ENCODE assay signal across 9 cellular contexts in genomic region chr20:39050555-39050902, GRCh38.
DNase-seq lines count a peak whose midpoint lies in the region; ATAC-seq, FAIRE-seq and TF ChIP-seq lines count a peak whose summit lies in the region.
"Had no signal": no experiment of that assay in that cellular context is flagged by ENCODE, and none has a peak within 500 bp of the region (broad histone marks: within the 10 kb centered on the region; RNA-seq: fewer than 3 reads in every experiment).

No MANE protein-coding gene starts in this region.

- H2AFZ ChIP-seq in ACC112 (ENCODE audit: low read length, unreplicated experiment), result peak overlapping the region; percentile 39
- peak overlapping the region; percentile 99 for H2AFZ ChIP-seq in K562 (ENCODE audit: low read depth, low read length)

- TF ChIP-seq RAD21 in K562 (CRISPR knock-in tag; conservative IDR thresholded peaks at IDR 0.05 in 1 of 2, IDR thresholded peaks at IDR 0.05 in 1 of 2), result no peak

- WGBS in K562 (ENCODE audit: insufficient coverage, low coverage, missing lambda C conversion rate), result 35% methylated on average over 4 of the region's 4 CpGs

- no peaks in the 10 kb centered on the region for H3K9me3 ChIP-seq in K562 (replicated peaks; ENCODE audit: control insufficient read depth, insufficient read depth, low read depth, low read length)
- no peaks in the 10 kb centered on the region for H3K9me3 ChIP-seq in mucosa of rectum (ENCODE audit: control insufficient read depth in 2 of 2, low read length in 2 of 2)

- peaks cover 28% of the 10 kb centered on the region for H3K27me3 ChIP-seq in ACC112 (ENCODE audit: insufficient read depth, low read length)
- peaks cover 0 to 7% of the 10 kb centered on the region in 2 experiments; a peak in 4 of 5 replicates for H3K27me3 ChIP-seq in K562 (ENCODE audit: control insufficient read depth in 2 of 2, insufficient read depth in 2 of 2, low read length in 2 of 2)
- H3K27me3 ChIP-seq in mucosa of rectum (ENCODE audit: control insufficient read depth in 2 of 2, insufficient read depth in 2 of 2, low read length in 2 of 2), result peaks cover 0 to 5% of the 10 kb centered on the region in 2 donors

- H3K79me2 ChIP-seq in ACC112 (ENCODE audit: control insufficient read depth, insufficient read depth, low read length, unreplicated experiment) (no peaks in the 10 kb centered on the region), K562 (ENCODE audit: control insufficient read depth, insufficient read depth, low read length) (no peaks in the 10 kb centered on the region)

- no peak for DNase-seq in HFF-Myc (ENCODE audit: extremely low read depth, low read depth)
- no peak for DNase-seq in K562 (ENCODE audit: extremely low read depth in 1 of 4, low spot score in 3 of 4)
- no peak for DNase-seq in mucosa of gallbladder (ENCODE audit: low spot score)
- no peak for DNase-seq in NCI-H1436 treated with DMSO at 0.1 percent for 48 hours (lab: John Stamatoyannopoulos, UW)
- no peak for DNase-seq in iPS-NIHi11 (ENCODE audit: low spot score)
- no peak for DNase-seq in NCI-H2227 (lab: John Stamatoyannopoulos, UW; ENCODE audit: unreplicated experiment)
- DNase-seq: GF-D8 had no signal

- TF ChIP-seq POLR2A in K562 (conservative IDR thresholded peaks at IDR 0.05), result no peak

- peak overlapping the region; percentile 93 for H3K4me2 ChIP-seq in K562 (ENCODE audit: insufficient read depth, low read length)

- CTCF ChIA-PET in K562 (lab: Yijun Ruan, JAX; ENCODE audit: low intra/inter-chr PET ratio), result interaction anchor here (0.6 to 4.9 kb wide), 3 partner anchors 15 to 124 kb away, joined by 3 to 29 read pairs (median 25); partner anchors contain the start of gene FAM83D

- no TSS peak for BruUV-seq in K562 (replicated peaks; lab: Mats Ljungman, UMichigan)

- in situ Hi-C loops in K562 (cut with MboI), result no loop called here

- H3K9me1 ChIP-seq in K562 (ENCODE audit: control insufficient read depth, insufficient read depth, low read length), result no peaks in the 10 kb centered on the region

- no peak for FAIRE-seq in K562 (lab: Jason Lieb, UNC)

- intact Hi-C loops in K562 (cut with micrococcal nuclease), result loop anchor here (1.0 to 2.0 kb wide), 2 partner anchors 31 to 54 kb away; no protein-coding TSS in a partner anchor

- H4K20me1 ChIP-seq in K562 (replicated peaks; ENCODE audit: control insufficient read depth, insufficient read depth, low read length), result no peaks in the 10 kb centered on the region

- no peak for TF ChIP-seq EP300 in K562 (IDR thresholded peaks at IDR 0.05; ENCODE audit: low read length)

- POLR2A ChIA-PET in K562 (lab: Yijun Ruan, JAX), result interaction anchor here (1.0 to 2.5 kb wide), 2 partner anchors 24 to 124 kb away, joined by 4 to 12 read pairs; partner anchors contain the start of gene FAM83D

- TF ChIP-seq CTCF in HFF-Myc (IDR thresholded peaks at IDR 0.05; ENCODE audit: low read depth, low read length, missing control alignments), result no peak
- no peak for TF ChIP-seq CTCF in K562 (IDR thresholded peaks at IDR 0.05 in 2 of 3, conservative IDR thresholded peaks at IDR 0.05 in 1 of 3; ENCODE audit: insufficient read depth in 2 of 3, low read depth in 1 of 3, low read length in 3 of 3)

- H3K4me3 ChIP-seq in ACC112 (ENCODE audit: low read depth, low read length), result peak overlapping the region; percentile 76
- peak overlapping the region; percentile 57 for H3K4me3 ChIP-seq in HFF-Myc (replicated peaks; ENCODE audit: low read depth, low read length)
- H3K4me3 ChIP-seq in K562, result peak overlapping the region; percentile 55; the same call in 1 of the 2 replicates
- H3K4me3 ChIP-seq in mucosa of rectum (ENCODE audit: low read length in 2 of 2), result peak overlapping the region; percentile 67 to 94

- H3K27ac ChIP-seq in ACC112 (ENCODE audit: low read depth, low read length) (no peak overlapping the region), K562 (ENCODE audit: extremely low read depth, low read depth, low read length) (no peak overlapping the region), mucosa of rectum (ENCODE audit: low read depth in 2 of 2, low read length in 2 of 2) (no peak overlapping the region)

- ATAC-seq in K562, result no peak

- H3K4me1 ChIP-seq in ACC112 (ENCODE audit: control insufficient read depth, insufficient read depth, low read length, unreplicated experiment) (no peaks in the 10 kb centered on the region), K562 (replicated peaks in 1 of 2; ENCODE audit: control insufficient read depth in 2 of 2, insufficient read depth in 2 of 2, low read length in 2 of 2) (peaks cover 8 to 16% of the 10 kb centered on the region in 2 experiments), mucosa of rectum (ENCODE audit: control insufficient read depth in 2 of 2, insufficient read depth in 2 of 2, low read length in 2 of 2) (peaks cover 4 to 6% of the 10 kb centered on the region in 2 donors)

- H3K36me3 ChIP-seq in ACC112 (ENCODE audit: insufficient read depth, low read length), result no peaks in the 10 kb centered on the region
- no peaks in the 10 kb centered on the region for H3K36me3 ChIP-seq in K562 (ENCODE audit: control insufficient read depth, insufficient read depth, low read length)
- no peaks in the 10 kb centered on the region for H3K36me3 ChIP-seq in mucosa of rectum (ENCODE audit: control insufficient read depth in 2 of 2, insufficient read depth in 2 of 2, low read length in 2 of 2)

- H3K9ac ChIP-seq in K562 (ENCODE audit: insufficient read depth in 1 of 2, low read depth in 2 of 2, low read length in 2 of 2) (peak overlapping the region in 1 of 2 experiments; percentile 76; a peak in 2 of 4 replicates), mucosa of rectum (ENCODE audit: low read depth in 1 of 2, low read length in 2 of 2) (peak overlapping the region; percentile 79 to 85)

TF ChIP-seq in K562, 482 proteins besides CTCF, POLR2A, EP300 and RAD21:
- TF ChIP-seq GABPB1 (CRISPR knock-in tag; IDR thresholded peaks at IDR 0.05) (no peak), KAT7 (CRISPR knock-in tag; IDR thresholded peaks at IDR 0.05; ENCODE audit: borderline replicate concordance) (no peak), ZZZ3 (IDR thresholded peaks at IDR 0.05) (no peak), SREBF1 (IDR thresholded peaks at IDR 0.05; ENCODE audit: borderline replicate concordance, low read depth, low read length) (no peak), ZBTB1 (CRISPR knock-in tag; IDR thresholded peaks at IDR 0.05; ENCODE audit: borderline replicate concordance, low read depth) (no peak), ZNF274 (IDR thresholded peaks at IDR 0.05; ENCODE audit: borderline replicate concordance, low read depth, low read length) (no peak), FOXJ2 (tag; IDR thresholded peaks at IDR 0.05) (no peak), ZNF140 (CRISPR knock-in tag; IDR thresholded peaks at IDR 0.05) (no peak), KDM5B (IDR thresholded peaks at IDR 0.05; ENCODE audit: insufficient replicate concordance, low read depth, low read length) (no peak), ATF3 (IDR thresholded peaks at IDR 0.05) (no peak), ATF3 (CRISPR knock-in tag; conservative IDR thresholded peaks at IDR 0.05) (no peak)
TF ChIP-seq in K562: peak in this region for 0.
